In genomic region chr4:40547446-40548132, GRCh38 we compare ENCODE assay signal across 18 cellular contexts.
DNase-seq lines count a peak whose midpoint lies in the region; ATAC-seq and TF ChIP-seq lines count a peak whose summit lies in the region.
"Had no signal": no experiment of that assay in that cellular context is flagged by ENCODE, and none has a peak within 500 bp of the region (broad histone marks: within the 10 kb centered on the region; RNA-seq: fewer than 3 reads in every experiment).

No MANE protein-coding gene starts in this region.

- no peak; the same call in 1 of the 2 replicates for TF ChIP-seq CTCF in 22Rv1 (IDR thresholded peaks at IDR 0.05)
- no peak for TF ChIP-seq CTCF in body of pancreas (IDR thresholded peaks at IDR 0.05)
- no peak for TF ChIP-seq CTCF in neural crest cell (conservative IDR thresholded peaks at IDR 0.05)

- no peaks in the 10 kb centered on the region for H3K36me3 Mint-ChIP-seq in neural crest cell (ENCODE audit: low read depth)
- H3K36me3 Mint-ChIP-seq: activated naive CD8-positive, alpha-beta T cell treated with anti-CD3 and anti-CD28 coated beads, Interleukin-2, amount 10 ng/mL, durations not matched to agents 7 days and 5 days; natural killer cell had no signal

- intact Hi-C loops in body of pancreas (cut with DNase I): no loop called here

- H3K27ac ChIP-seq in 22Rv1 (peak overlapping the region; percentile 79), body of pancreas (peak overlapping the region; percentile 41 to 70 (median 62))
- H3K27ac ChIP-seq: sigmoid colon, SK-N-MC had no signal

- ATAC-seq in body of pancreas (no peak), GM21576 (IDR thresholded peaks at IDR 0.05; ENCODE audit: unreplicated experiment) (no peak)
- ATAC-seq: natural killer cell had no signal

- H3K4me1 ChIP-seq in body of pancreas: peaks cover 56% of the 10 kb centered on the region

- WGBS in body of pancreas, 2 donors: 80 to 89% methylated on average over 4 of the region's 4 CpGs

- H3K4me3 Mint-ChIP-seq in neural crest cell: no peak overlapping the region
- H3K4me3 Mint-ChIP-seq: activated naive CD8-positive, alpha-beta T cell treated with anti-CD3 and anti-CD28 coated beads, Interleukin-2, amount 10 ng/mL, durations not matched to agents 7 days and 5 days; activated T-cell treated with anti-CD3 and anti-CD28 coated beads, Interleukin-2, amount 50 U/mL, for 24 hours; natural killer cell had no signal

- H3K4me1 Mint-ChIP-seq in neural crest cell: no peaks in the 10 kb centered on the region

- H3K9me3 ChIP-seq in body of pancreas: no peaks in the 10 kb centered on the region
- H3K9me3 ChIP-seq: left lung, sigmoid colon had no signal

- H3K9me3 Mint-ChIP-seq in neural crest cell: no peaks in the 10 kb centered on the region
- H3K9me3 Mint-ChIP-seq: activated naive CD8-positive, alpha-beta T cell treated with anti-CD3 and anti-CD28 coated beads, Interleukin-2, amount 10 ng/mL, durations not matched to agents 7 days and 5 days; activated T-cell treated with anti-CD3 and anti-CD28 coated beads, Interleukin-2, amount 50 U/mL, for 24 hours; natural killer cell had no signal

- no peak overlapping the region for H3K4me3 ChIP-seq in body of pancreas
- H3K4me3 ChIP-seq: left lung, sigmoid colon, SK-N-MC had no signal

- no peaks in the 10 kb centered on the region for H3K27me3 Mint-ChIP-seq in neural crest cell (ENCODE audit: low read depth)
- H3K27me3 Mint-ChIP-seq: activated naive CD8-positive, alpha-beta T cell treated with anti-CD3 and anti-CD28 coated beads, Interleukin-2, amount 10 ng/mL, durations not matched to agents 7 days and 5 days; activated T-cell treated with anti-CD3 and anti-CD28 coated beads, Interleukin-2, amount 50 U/mL, for 24 hours had no signal

- H3K36me3 ChIP-seq in body of pancreas (replicated peaks in 1 of 2; ENCODE audit: insufficient read depth in 1 of 2, low read depth in 2 of 2): no peaks in the 10 kb centered on the region
- H3K36me3 ChIP-seq: sigmoid colon had no signal

- peak overlapping the region; percentile 6 for H3K27ac Mint-ChIP-seq in neural crest cell (ENCODE audit: unreplicated experiment)
- H3K27ac Mint-ChIP-seq: activated naive CD8-positive, alpha-beta T cell treated with anti-CD3 and anti-CD28 coated beads, Interleukin-2, amount 10 ng/mL, durations not matched to agents 7 days and 5 days; activated T-cell treated with anti-CD3 and anti-CD28 coated beads, Interleukin-2, amount 50 U/mL, for 24 hours; natural killer cell had no signal

- DNase-seq in NCI-H524 (lab: John Stamatoyannopoulos, UW): peak; percentile 23 to 57
- DNase-seq in body of pancreas: no peak
- DNase-seq in neural crest cell (ENCODE audit: low read depth, low spot score): no peak
- DNase-seq in T-helper 9 cell: no peak
- no peak for DNase-seq in OCI-M2 (lab: John Stamatoyannopoulos, UW; ENCODE audit: unreplicated experiment)
- no peak for DNase-seq in AG20443 (ENCODE audit: low spot score)
- DNase-seq: activated CD4-positive, alpha-beta T cell treated with anti-CD3 and anti-CD28 coated beads, Interleukin-2, amount 50 U/mL, for 4 hours; activated naive CD8-positive, alpha-beta T cell treated with anti-CD3 and anti-CD28 coated beads, Interleukin-2, amount 10 ng/mL, durations not matched to agents 7 days and 5 days; activated T-cell treated with anti-CD3 and anti-CD28 coated beads, Interleukin-2, amount 50 U/mL, for 24 hours; caudate nucleus; left lung; natural killer cell; sigmoid colon; stimulated activated CD4-positive, alpha-beta T cell treated with anti-CD3 and anti-CD28 coated beads, Interleukin-4, amount 100 ng/mL, for 4 hours; trophoblast cell had no signal

- H3K27me3 ChIP-seq in body of pancreas: no peaks in the 10 kb centered on the region
- H3K27me3 ChIP-seq: left lung, sigmoid colon had no signal

- TF ChIP-seq POLR2A in body of pancreas (IDR thresholded peaks at IDR 0.05): no peak

Comparison
In these comparisons a context has a peak if more than half of its experiments do, and no peak if none do; other contexts are left out.
1. DNase-seq: peak in NCI-H524 (2 of 2); none in body of pancreas (0 of 4), neural crest cell (single experiment), T-helper 9 cell (single experiment), OCI-M2 (single experiment) and AG20443 (single experiment).